8 cellular contexts compared by ENCODE assay signal in the genomic region with DNA sequence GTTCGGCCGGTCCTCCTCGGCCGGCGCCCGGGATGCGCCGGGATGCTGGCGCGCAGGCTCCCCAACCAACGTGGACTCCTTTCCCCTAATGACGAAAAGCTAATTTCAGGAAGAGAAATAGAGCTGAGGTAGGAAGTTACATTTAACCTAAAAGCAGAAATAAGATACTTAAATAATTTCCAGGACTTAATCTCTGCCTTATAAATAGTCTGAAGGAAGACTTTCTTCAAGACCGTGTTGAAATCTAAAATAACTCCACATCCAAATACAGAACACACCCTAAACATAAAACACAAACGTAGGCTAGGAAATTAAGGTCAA. TPM values are rescaled to one million over a fixed set of nuclear protein-coding genes. Genes with fewer than 3 reads are reported as not detected.
DNase-seq lines count a peak whose midpoint lies in the region; ATAC-seq and TF ChIP-seq lines count a peak whose summit lies in the region.

No MANE protein-coding gene starts in this region.

- no peak overlapping the region for H2BK120ac ChIP-seq in H9 (ENCODE audit: low read depth, low read length, poor library complexity, severe bottlenecking)

- DNase-seq in H9 = no peak
- DNase-seq in SK-N-MC (ENCODE audit: low read depth, low spot score) = no peak
- no peak for DNase-seq in fibroblast of villous mesenchyme (ENCODE audit: low read depth)
- DNase-seq in activated CD4-positive, CD25-positive, alpha-beta regulatory T cell treated with anti-CD3 and anti-CD28 coated beads, Interleukin-2, amount 50 U/mL, for 72 hours = no peak

- H2AFZ ChIP-seq in H9 (ENCODE audit: low read length) = no peak overlapping the region

- H3K14ac ChIP-seq in H9 (ENCODE audit: insufficient read depth, low read length) = no peak overlapping the region; the same call in 1 of the 2 replicates

- peak overlapping the region; percentile 82 for H3K9ac ChIP-seq in H9 (ENCODE audit: extremely low read depth, insufficient read length, low read length)
- H3K9ac ChIP-seq in SK-N-MC (ENCODE audit: insufficient read length) = peak overlapping the region; percentile 87
- H3K9ac ChIP-seq in skeletal muscle satellite cell (ENCODE audit: low read depth, low read length) = peak overlapping the region; percentile 95

- no peak overlapping the region for H4K5ac ChIP-seq in H9 (ENCODE audit: insufficient read length, low read depth, low read length)

- H3K27ac Mint-ChIP-seq in H9 = peak overlapping the region; percentile 41 to 93 (median 91); a peak in 4 of 7 replicates

- H3K56ac ChIP-seq in H9 (ENCODE audit: insufficient read length, low read depth, low read length) = no peak overlapping the region

- no peaks in the 10 kb centered on the region for H3K27me3 ChIP-seq in H9 (ENCODE audit: insufficient read depth, low read length)
- no peaks in the 10 kb centered on the region for H3K27me3 ChIP-seq in skeletal muscle satellite cell (ENCODE audit: control insufficient read depth, insufficient read depth, low read length)

- H3K4me1 ChIP-seq in H9 (ENCODE audit: insufficient read depth, low read length) (peaks cover 3% of the 10 kb centered on the region; the same call in 1 of the 2 replicates), skeletal muscle satellite cell (ENCODE audit: control insufficient read depth, insufficient read depth, low read length) (peaks cover 19% of the 10 kb centered on the region)

- H3K4me2 ChIP-seq in H9 (ENCODE audit: insufficient read depth, insufficient read length, low read length) (peak overlapping the region; percentile 89), skeletal muscle satellite cell (ENCODE audit: low read length) (peak overlapping the region; percentile 82)

- no peak overlapping the region for H3T11ph ChIP-seq in H9 (ENCODE audit: low read length)

- WGBS in H9 (ENCODE audit: extremely low coverage, insufficient read length, low lambda C conversion rate) = no CpG with 5 or more reads among the region's 14 CpGs

- H3K36me3 ChIP-seq in SK-N-MC (ENCODE audit: insufficient read depth, low read length) (peaks cover 24% of the 10 kb centered on the region), skeletal muscle satellite cell (ENCODE audit: insufficient read depth, low read length) (peaks cover 12% of the 10 kb centered on the region)

- H3K27me3 Mint-ChIP-seq in H9 (ENCODE audit: low read depth) = no peaks in the 10 kb centered on the region

- ATAC-seq in HG03521 (IDR thresholded peaks at IDR 0.05; ENCODE audit: unreplicated experiment) = no peak
- ATAC-seq in GM18519 (IDR thresholded peaks at IDR 0.05; ENCODE audit: low FRiP score, unreplicated experiment) = no peak
- ATAC-seq in GM21423 (IDR thresholded peaks at IDR 0.05; ENCODE audit: unreplicated experiment) = no peak

- peaks cover 11 to 17% (median 17%) of the 10 kb centered on the region in 3 experiments for H3K36me3 Mint-ChIP-seq in H9 (ENCODE audit: insufficient read depth in 1 of 3, low read depth in 3 of 3)

- no peak overlapping the region for H2BK5ac ChIP-seq in H9 (ENCODE audit: insufficient read length, low read length)

- H3K18ac ChIP-seq in H9 (ENCODE audit: insufficient read length, low read depth, low read length) = no peak overlapping the region

- no peak overlapping the region for H2BK12ac ChIP-seq in H9 (ENCODE audit: insufficient read length, low read depth, low read length)

- H4K8ac ChIP-seq in H9 (replicated peaks; ENCODE audit: insufficient read length, low read depth, low read length) = no peak overlapping the region

- H2AK5ac ChIP-seq in H9 (ENCODE audit: insufficient read length, low read length) = no peak overlapping the region

- no peaks in the 10 kb centered on the region for H3K79me1 ChIP-seq in H9 (ENCODE audit: insufficient read depth, low read depth, low read length, poor library complexity, severe bottlenecking)

- H3K4me3 Mint-ChIP-seq in H9 = peak overlapping the region; percentile 87 to 93

- H3K9me3 ChIP-seq in H9 (ENCODE audit: control insufficient read depth, low read depth, low read length) = no peaks in the 10 kb centered on the region
- no peaks in the 10 kb centered on the region for H3K9me3 ChIP-seq in SK-N-MC (ENCODE audit: low read depth, low read length)
- H3K9me3 ChIP-seq in skeletal muscle satellite cell (replicated peaks; ENCODE audit: low read length) = no peaks in the 10 kb centered on the region

- H3K79me2 ChIP-seq in H9 (ENCODE audit: insufficient read depth, low read length) = peaks cover 25% of the 10 kb centered on the region; the same call in 1 of the 2 replicates

- H3K4ac ChIP-seq in H9 (ENCODE audit: low read depth, low read length) = no peak overlapping the region

- H2BK15ac ChIP-seq in H9 (ENCODE audit: low read depth, low read length) = no peak overlapping the region

- H3K23me2 ChIP-seq in H9 (ENCODE audit: insufficient read length, low read depth, low read length, poor library complexity, severe bottlenecking) = no peaks in the 10 kb centered on the region

- no peaks in the 10 kb centered on the region for H4K20me1 ChIP-seq in H9 (ENCODE audit: control insufficient read depth, insufficient read depth, insufficient read length)

- 0 out of 5 replicates have a peak, but pooled peaks cover 0 to 2% of the 10 kb centered on the region in 2 experiments for H3K9me3 Mint-ChIP-seq in H9

- H3K23ac ChIP-seq in H9 (ENCODE audit: insufficient read length, low read depth, low read length) = no peak overlapping the region

- no peak overlapping the region for H2BK20ac ChIP-seq in H9 (ENCODE audit: low read depth, low read length, poor library complexity, severe bottlenecking)

- H3K27ac ChIP-seq in H9 (ENCODE audit: insufficient read length, low read depth, low read length) = no peak overlapping the region
- peak overlapping the region; percentile 77 for H3K27ac ChIP-seq in SK-N-MC

- peak overlapping the region; percentile 79 for H3K4me3 ChIP-seq in SK-N-MC
- peak overlapping the region; percentile 88 for H3K4me3 ChIP-seq in fibroblast of villous mesenchyme (ENCODE audit: low read depth, low read length)
- H3K4me3 ChIP-seq in skeletal muscle satellite cell (ENCODE audit: low read length) = peak overlapping the region; percentile 93

- peaks cover 39 to 49% of the 10 kb centered on the region in 2 experiments for H3K4me1 Mint-ChIP-seq in H9

- no peak overlapping the region for H4K91ac ChIP-seq in H9 (ENCODE audit: insufficient read length, low read depth, low read length)

- TF ChIP-seq CTCF in H9 (conservative IDR thresholded peaks at IDR 0.05) (no peak), fibroblast of villous mesenchyme (IDR thresholded peaks at IDR 0.05; ENCODE audit: insufficient read depth, low read depth, low read length) (no peak)

RNA-seq across cellular contexts. Expression of a gene that starts 1.2 kb away (rescaled TPM):
- 34.4 and 36.5 TPM in 2 replicates for total RNA-seq in H9 (2021)
- total RNA-seq in fibroblast of villous mesenchyme = 17.4 and 23.7 TPM in 2 replicates
- total RNA-seq in skeletal muscle satellite cell (2012; rRNA removed) = 14.2 TPM in 2 replicates

RNA-seq across cellular contexts. Expression of a gene that starts 39.8 kb away (rescaled TPM):
- total RNA-seq in H9 (2021) = 18.6 and 19.8 TPM in 2 replicates
- total RNA-seq in fibroblast of villous mesenchyme = 14.8 and 15.1 TPM in 2 replicates
- total RNA-seq in skeletal muscle satellite cell (2012; rRNA removed) = 8.1 and 12.9 TPM in 2 replicates
